In the genomic region with DNA sequence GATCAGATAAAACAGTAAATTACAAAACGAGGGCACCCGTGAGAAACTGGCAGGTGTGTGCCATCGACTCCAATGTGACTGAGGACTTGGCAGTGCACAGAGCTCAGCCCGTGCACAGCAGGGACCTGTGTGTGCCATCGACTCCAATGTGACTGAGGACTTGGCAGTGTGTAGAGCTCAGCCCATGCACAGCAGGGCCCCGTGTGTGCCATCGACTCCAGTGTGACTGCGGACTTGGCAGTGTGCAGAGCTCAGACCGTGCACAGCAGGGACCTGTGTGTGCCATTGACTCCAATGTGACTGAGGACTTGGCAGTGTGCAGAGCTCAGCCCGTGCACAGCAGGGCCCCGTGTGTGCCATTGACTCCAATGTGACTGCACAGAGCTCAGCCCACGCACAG, we compare ENCODE assay signal across 26 cellular contexts.
DNase-seq lines count a peak whose midpoint lies in the region; ATAC-seq and TF ChIP-seq lines count a peak whose summit lies in the region.
"Had no signal": no experiment of that assay in that cellular context is flagged by ENCODE, and none has a peak within 500 bp of the region (broad histone marks: within the 10 kb centered on the region; RNA-seq: fewer than 3 reads in every experiment).

No MANE protein-coding gene starts in this region.

- no peak overlapping the region for H3K27ac ChIP-seq in endodermal cell (ENCODE audit: low read depth, low read length)
- no peak overlapping the region for H3K27ac ChIP-seq in osteoblast (ENCODE audit: low read depth, low read length)
- H3K27ac ChIP-seq: BLaER1, RWPE1 had no signal

- H3K36me3 ChIP-seq in endodermal cell (ENCODE audit: control insufficient read depth, insufficient read depth, low read length): no peaks in the 10 kb centered on the region
- H3K36me3 ChIP-seq in osteoblast (ENCODE audit: insufficient read depth, low read length): no peaks in the 10 kb centered on the region
- H3K36me3 ChIP-seq: BLaER1, HAP-1, MG63 had no signal

- H3K36me3 Mint-ChIP-seq in endodermal cell (ENCODE audit: low read depth): no peaks in the 10 kb centered on the region
- H3K36me3 Mint-ChIP-seq: CD4-positive, CD25-positive, alpha-beta regulatory T cell had no signal

- H3K27ac Mint-ChIP-seq in endodermal cell: no peak overlapping the region
- H3K27ac Mint-ChIP-seq: CD4-positive, CD25-positive, alpha-beta regulatory T cell; HFFc6 had no signal

- 67 to 76% methylated on average over 8 to 12 of the region's 12 CpGs for WGBS in endodermal cell (ENCODE audit: insufficient coverage in 1 of 2, insufficient read length in 1 of 2), 2 experiments

- H2AFZ ChIP-seq in osteoblast (ENCODE audit: low read length): no peak overlapping the region

- H3K4me1 ChIP-seq in endodermal cell (ENCODE audit: control insufficient read depth, insufficient read depth, low read length): no peaks in the 10 kb centered on the region
- no peaks in the 10 kb centered on the region for H3K4me1 ChIP-seq in osteoblast (ENCODE audit: insufficient read depth, low read length)
- H3K4me1 ChIP-seq: HAP-1 had no signal

- H3K79me2 ChIP-seq in osteoblast (ENCODE audit: insufficient read depth, low read length): no peaks in the 10 kb centered on the region

- no peaks in the 10 kb centered on the region for H3K27me3 ChIP-seq in endodermal cell (ENCODE audit: control insufficient read depth, insufficient read depth, low read length, poor library complexity, severe bottlenecking)
- H3K27me3 ChIP-seq in osteoblast (ENCODE audit: insufficient read depth, low read length): no peaks in the 10 kb centered on the region
- H3K27me3 ChIP-seq: BLaER1, MG63 had no signal

- no peak for ATAC-seq in GM18498 (IDR thresholded peaks at IDR 0.05; ENCODE audit: unreplicated experiment)
- ATAC-seq: GM12878, Panc1 had no signal

- H3K9ac ChIP-seq in endodermal cell (ENCODE audit: extremely low read depth, low read length, poor library complexity, severe bottlenecking): no peak overlapping the region
- H3K9ac ChIP-seq: BLaER1 had no signal

- H3K4me2 ChIP-seq in osteoblast (ENCODE audit: insufficient read depth, low read length): no peak overlapping the region
- H3K4me2 ChIP-seq: BLaER1 had no signal

- peaks cover 20% of the 10 kb centered on the region for H3K27me3 Mint-ChIP-seq in endodermal cell (ENCODE audit: insufficient read depth)
- H3K27me3 Mint-ChIP-seq: CD4-positive, CD25-positive, alpha-beta regulatory T cell had no signal

- H3K4me1 Mint-ChIP-seq in endodermal cell: peaks cover 5% of the 10 kb centered on the region
- H3K4me1 Mint-ChIP-seq: CD4-positive, CD25-positive, alpha-beta regulatory T cell had no signal

- DNase-seq in D341Med (ENCODE audit: low spot score) (peak; percentile 2), NCI-H1694 treated with DMSO at 0.1 percent for 48 hours (lab: John Stamatoyannopoulos, UW) (peak; percentile 12), endodermal cell (peak; percentile 23), osteoblast (ENCODE audit: insufficient read length, low spot score, missing footprints) (peak; percentile 66), DMS153 treated with DMSO at 0.1 percent for 48 hours (lab: John Stamatoyannopoulos, UW; ENCODE audit: unreplicated experiment) (no peak), head of caudate nucleus (no peak)
- DNase-seq: CD4-positive, CD25-positive, alpha-beta regulatory T cell; DMS53; GOT3; HFFc6; KBM-7; MG63; NCI-H1105 treated with DMSO at 0.1 percent for 48 hours; NCI-H146; NCI-H2081; NCI-H2171; NCI-H226; NCI-H524; NCI-H774; SHP77 treated with DMSO at 0.1 percent for 48 hours had no signal

- no peak for TF ChIP-seq CTCF in endodermal cell (conservative IDR thresholded peaks at IDR 0.05)
- TF ChIP-seq CTCF in osteoblast (IDR thresholded peaks at IDR 0.05; ENCODE audit: extremely low read depth, low read depth, low read length): no peak

- H3K9me3 Mint-ChIP-seq in endodermal cell: no peaks in the 10 kb centered on the region

- H4K20me1 ChIP-seq in osteoblast (ENCODE audit: insufficient read depth, low read length): no peaks in the 10 kb centered on the region
- H4K20me1 ChIP-seq: BLaER1 had no signal

- H3K9me3 ChIP-seq in endodermal cell (ENCODE audit: control insufficient read depth, low read length) (no peaks in the 10 kb centered on the region), osteoblast (ENCODE audit: low read depth, low read length) (no peaks in the 10 kb centered on the region)
- H3K9me3 ChIP-seq: BLaER1, HAP-1, MG63 had no signal

- intact Hi-C loops in head of caudate nucleus (cut with DNase I): no loop called here

- H3K4me3 ChIP-seq in endodermal cell (ENCODE audit: low read length) (no peak overlapping the region), osteoblast (ENCODE audit: insufficient read depth, low read length) (no peak overlapping the region)
- H3K4me3 ChIP-seq: BLaER1, GM12878, HAP-1, MG63 had no signal

- H3K4me3 Mint-ChIP-seq in endodermal cell: no peak overlapping the region
- H3K4me3 Mint-ChIP-seq: CD4-positive, CD25-positive, alpha-beta regulatory T cell; HFFc6 had no signal

Comparison
In these comparisons a context has a peak if more than half of its experiments do, and no peak if none do; other contexts are left out.
1. DNase-seq: peak in D341Med (single experiment), NCI-H1694 treated with DMSO at 0.1 percent for 48 hours (single experiment), endodermal cell (single experiment) and osteoblast (single experiment); none in DMS153 treated with DMSO at 0.1 percent for 48 hours (single experiment) and head of caudate nucleus (0 of 42).